Comparison of ENCODE assay signal across 13 cellular contexts in genomic region chr10:59382831-59383295, GRCh38. TPM values are rescaled to one million over a fixed set of nuclear protein-coding genes. Genes with fewer than 3 reads are reported as not detected.
DNase-seq lines count a peak whose midpoint lies in the region; ATAC-seq, FAIRE-seq and TF ChIP-seq lines count a peak whose summit lies in the region.
"Had no signal": no experiment of that assay in that cellular context is flagged by ENCODE, and none has a peak within 500 bp of the region (broad histone marks: within the 10 kb centered on the region; RNA-seq: fewer than 3 reads in every experiment).

No MANE protein-coding gene starts in this region.

- TF ChIP-seq POLR2A in esophagus squamous epithelium (IDR thresholded peaks at IDR 0.05) (no peak), GM12891 (IDR thresholded peaks at IDR 0.05; ENCODE audit: low read depth, low read length) (no peak)

- no peaks in the 10 kb centered on the region for H3K27me3 ChIP-seq in adipocyte (replicated peaks; ENCODE audit: control insufficient read depth, insufficient read depth, low read length)
- no peaks in the 10 kb centered on the region for H3K27me3 ChIP-seq in esophagus squamous epithelium
- no peaks in the 10 kb centered on the region for H3K27me3 ChIP-seq in lung (ENCODE audit: control insufficient read depth, insufficient read depth)

- no peak for FAIRE-seq in GM12891 (lab: Jason Lieb, UNC)

- no peak overlapping the region for H3K9ac ChIP-seq in adipocyte (ENCODE audit: low read length)

- DNase-seq in adipocyte (ENCODE audit: low read depth) (peak; percentile 42), esophagus squamous epithelium (lab: John Stamatoyannopoulos, UW) (no peak), lung (ENCODE audit: low spot score) (no peak), NCI-H2107 (lab: John Stamatoyannopoulos, UW) (no peak), GM12891 (ENCODE audit: insufficient read length, low spot score) (no peak), SK-N-DZ (ENCODE audit: low spot score) (no peak), NCI-H774 (lab: John Stamatoyannopoulos, UW) (no peak)
- DNase-seq: activated CD4-positive, alpha-beta T cell treated with anti-CD3 and anti-CD28 coated beads for 4 hours; CD4-positive, CD25-positive, alpha-beta regulatory T cell; central memory CD4-positive, alpha-beta T cell; NCI-H187 treated with DMSO at 0.1 percent for 48 hours had no signal

- H3K36me3 ChIP-seq in adipocyte (ENCODE audit: control insufficient read depth, insufficient read depth, low read length, severe bottlenecking): no peaks in the 10 kb centered on the region
- no peaks in the 10 kb centered on the region for H3K36me3 ChIP-seq in esophagus squamous epithelium
- no peaks in the 10 kb centered on the region for H3K36me3 ChIP-seq in lung (ENCODE audit: control insufficient read depth in 2 of 2, insufficient read depth in 2 of 2, low read length in 2 of 2)

- WGBS in esophagus squamous epithelium, 2 donors: 41 to 62% methylated on average over 3 of the region's 3 CpGs
- WGBS in lung, 2 donors: 52 to 73% methylated on average over 3 of the region's 3 CpGs

- no peak for TF ChIP-seq CTCF in esophagus squamous epithelium (IDR thresholded peaks at IDR 0.05)
- no peak for TF ChIP-seq CTCF in lung (IDR thresholded peaks at IDR 0.05; ENCODE audit: control extremely low read depth, extremely low read depth)

- H3K4me1 ChIP-seq in adipocyte (ENCODE audit: control insufficient read depth, insufficient read depth, low read length) (peaks cover 20% of the 10 kb centered on the region), esophagus squamous epithelium (peaks cover 0 to 11% (median 0%) of the 10 kb centered on the region in 3 donors), lung (ENCODE audit: control insufficient read depth in 2 of 2, insufficient read depth in 2 of 2, low read length in 2 of 2) (no peaks in the 10 kb centered on the region)

- peak; percentile 19 for ATAC-seq in lung (ENCODE audit: insufficient read depth, low FRiP score)
- ATAC-seq: stimulated activated memory B cell treated with anti-CD40 and anti-IgM and Interleukin-4, amounts not matched to agents 10 μg/mL and 1 μg/mL and 100 μg/mL, for 72 hours had no signal

- intact Hi-C loops in esophagus squamous epithelium (cut with DNase I): no loop called here

- H3K9me3 ChIP-seq in adipocyte (ENCODE audit: control insufficient read depth, low read length) (no peaks in the 10 kb centered on the region), esophagus squamous epithelium (no peaks in the 10 kb centered on the region), lung (ENCODE audit: control insufficient read depth in 2 of 2, insufficient read depth in 1 of 2, low read length in 1 of 2) (peaks cover 0 to 3% of the 10 kb centered on the region in 2 donors)

- H3K27ac ChIP-seq in esophagus squamous epithelium: peak overlapping the region in 3 of 4 donors; percentile 72 to 78 (median 75)
- peak overlapping the region in 1 of 2 donors; percentile 33 for H3K27ac ChIP-seq in lung (ENCODE audit: low read depth in 1 of 2, low read length in 1 of 2)
- peak overlapping the region; percentile 2 for H3K27ac ChIP-seq in temporal lobe (ENCODE audit: low read depth, low read length)

- H3K4me3 ChIP-seq in adipocyte (ENCODE audit: low read length) (no peak overlapping the region), esophagus squamous epithelium (no peak overlapping the region), lung (no peak overlapping the region)

TF ChIP-seq in GM12891, 5 proteins besides CTCF, POLR2A, EP300 and RAD21:
- TF ChIP-seq TAF1 (IDR thresholded peaks at IDR 0.05; ENCODE audit: low read depth, low read length): no peak
- TF ChIP-seq POLR2AphosphoS5 (IDR thresholded peaks at IDR 0.05; ENCODE audit: low read depth, low read length): no peak

RNA-seq across cellular contexts. Expression of gene FAM13C, which starts 20.5 kb away (rescaled TPM):
- total RNA-seq in esophagus squamous epithelium: 10 to 100 TPM in 1 of 4 donors, 1 to 10 TPM in 3; 2.8 to 26.9 (median 7.1) TPM
- total RNA-seq in lung: 10 to 100 TPM in 1 of 2 donors, 1 to 10 TPM in 1; 9.5 to 59.0 TPM
- 1 to 10 TPM; 1.2 to 2.9 TPM for polyA plus RNA-seq in lung
- total RNA-seq in temporal lobe: 15.2 TPM
- polyA plus RNA-seq in GM12891 (2012; ENCODE audit: low read depth, missing spikeins): not detected
- polyA plus RNA-seq in SK-N-DZ (2014; cell fraction: cytosol; rRNA removed): 6.2 and 8.8 TPM in 2 replicates
- polyA plus RNA-seq in SK-N-DZ (2014; cell fraction: nucleus; rRNA removed): 5.5 and 7.0 TPM in 2 replicates
- total RNA-seq: CD4-positive, CD25-positive, alpha-beta regulatory T cell had no signal
- polyA plus RNA-seq: CD4-positive, CD25-positive, alpha-beta regulatory T cell had no signal
